1 cellular context compared by ENCODE assay signal in the genomic region with DNA sequence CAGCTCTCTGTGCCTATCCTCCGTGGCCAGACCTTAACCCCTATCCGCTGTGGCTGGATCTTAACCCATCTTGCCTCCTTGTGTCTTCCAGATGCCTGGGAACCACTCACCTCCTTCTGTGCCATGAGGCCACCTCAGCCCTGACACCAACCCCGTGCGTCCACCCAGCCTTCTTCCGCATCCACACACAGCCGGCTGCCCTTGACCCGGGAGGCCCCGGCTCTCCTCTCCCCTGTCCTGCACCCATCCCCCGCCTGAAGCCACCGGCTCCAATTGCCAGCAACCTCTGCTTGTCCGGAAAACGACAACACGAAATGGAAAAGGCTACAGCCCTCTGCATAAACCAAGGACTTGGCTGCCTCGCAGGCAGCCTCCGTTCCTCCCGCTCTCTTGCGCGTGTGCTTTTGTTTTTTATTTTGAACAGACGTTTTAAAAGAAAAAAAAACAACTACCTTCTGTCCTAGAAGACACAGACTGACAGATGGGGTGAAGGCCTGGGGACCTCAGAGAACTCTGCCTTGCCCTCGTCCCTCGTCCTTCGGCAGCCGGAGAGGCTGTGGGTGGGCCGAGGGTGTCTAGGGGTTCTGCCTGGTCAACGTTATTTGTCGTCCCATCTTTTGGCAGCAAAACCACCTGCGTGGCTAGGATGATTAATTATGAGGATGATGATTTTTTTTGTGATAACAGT.
TF ChIP-seq lines count a peak whose summit lies in the region.

No MANE protein-coding gene starts in this region.

TF ChIP-seq in HCT116, 20 proteins besides CTCF, POLR2A, EP300 and RAD21:
- TF ChIP-seq, protein P1, sequence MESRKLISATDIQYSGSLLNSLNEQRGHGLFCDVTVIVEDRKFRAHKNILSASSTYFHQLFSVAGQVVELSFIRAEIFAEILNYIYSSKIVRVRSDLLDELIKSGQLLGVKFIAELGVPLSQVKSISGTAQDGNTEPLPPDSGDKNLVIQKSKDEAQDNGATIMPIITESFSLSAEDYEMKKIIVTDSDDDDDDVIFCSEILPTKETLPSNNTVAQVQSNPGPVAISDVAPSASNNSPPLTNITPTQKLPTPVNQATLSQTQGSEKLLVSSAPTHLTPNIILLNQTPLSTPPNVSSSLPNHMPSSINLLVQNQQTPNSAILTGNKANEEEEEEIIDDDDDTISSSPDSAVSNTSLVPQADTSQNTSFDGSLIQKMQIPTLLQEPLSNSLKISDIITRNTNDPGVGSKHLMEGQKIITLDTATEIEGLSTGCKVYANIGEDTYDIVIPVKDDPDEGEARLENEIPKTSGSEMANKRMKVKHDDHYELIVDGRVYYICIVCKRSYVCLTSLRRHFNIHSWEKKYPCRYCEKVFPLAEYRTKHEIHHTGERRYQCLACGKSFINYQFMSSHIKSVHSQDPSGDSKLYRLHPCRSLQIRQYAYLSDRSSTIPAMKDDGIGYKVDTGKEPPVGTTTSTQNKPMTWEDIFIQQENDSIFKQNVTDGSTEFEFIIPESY (IDR thresholded peaks at IDR 0.05; ENCODE audit: extremely low read depth, insufficient replicate concordance, low read length): no peak
- no peak for TF ChIP-seq FOSL1 (IDR thresholded peaks at IDR 0.05; ENCODE audit: low read depth)
- TF ChIP-seq SRF (IDR thresholded peaks at IDR 0.05; ENCODE audit: low read depth): no peak
- TF ChIP-seq SP1 (IDR thresholded peaks at IDR 0.05; ENCODE audit: low read depth): no peak
- no peak for TF ChIP-seq ZFX (IDR thresholded peaks at IDR 0.05)
- TF ChIP-seq TCF7L2 (IDR thresholded peaks at IDR 0.05; ENCODE audit: borderline replicate concordance, extremely low read depth, insufficient read depth, insufficient read length): no peak
- TF ChIP-seq JUND (IDR thresholded peaks at IDR 0.05): no peak
- no peak for TF ChIP-seq ZNF274 (IDR thresholded peaks at IDR 0.05; ENCODE audit: low read depth, low read length)
- no peak for TF ChIP-seq POLR2AphosphoS5 (IDR thresholded peaks at IDR 0.05; ENCODE audit: low read depth, low read length)
- TF ChIP-seq, protein P2, sequence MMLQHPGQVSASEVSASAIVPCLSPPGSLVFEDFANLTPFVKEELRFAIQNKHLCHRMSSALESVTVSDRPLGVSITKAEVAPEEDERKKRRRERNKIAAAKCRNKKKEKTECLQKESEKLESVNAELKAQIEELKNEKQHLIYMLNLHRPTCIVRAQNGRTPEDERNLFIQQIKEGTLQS (IDR thresholded peaks at IDR 0.05): no peak
- no peak for TF ChIP-seq EZH2 (IDR thresholded peaks at IDR 0.05)
- TF ChIP-seq, protein P3, sequence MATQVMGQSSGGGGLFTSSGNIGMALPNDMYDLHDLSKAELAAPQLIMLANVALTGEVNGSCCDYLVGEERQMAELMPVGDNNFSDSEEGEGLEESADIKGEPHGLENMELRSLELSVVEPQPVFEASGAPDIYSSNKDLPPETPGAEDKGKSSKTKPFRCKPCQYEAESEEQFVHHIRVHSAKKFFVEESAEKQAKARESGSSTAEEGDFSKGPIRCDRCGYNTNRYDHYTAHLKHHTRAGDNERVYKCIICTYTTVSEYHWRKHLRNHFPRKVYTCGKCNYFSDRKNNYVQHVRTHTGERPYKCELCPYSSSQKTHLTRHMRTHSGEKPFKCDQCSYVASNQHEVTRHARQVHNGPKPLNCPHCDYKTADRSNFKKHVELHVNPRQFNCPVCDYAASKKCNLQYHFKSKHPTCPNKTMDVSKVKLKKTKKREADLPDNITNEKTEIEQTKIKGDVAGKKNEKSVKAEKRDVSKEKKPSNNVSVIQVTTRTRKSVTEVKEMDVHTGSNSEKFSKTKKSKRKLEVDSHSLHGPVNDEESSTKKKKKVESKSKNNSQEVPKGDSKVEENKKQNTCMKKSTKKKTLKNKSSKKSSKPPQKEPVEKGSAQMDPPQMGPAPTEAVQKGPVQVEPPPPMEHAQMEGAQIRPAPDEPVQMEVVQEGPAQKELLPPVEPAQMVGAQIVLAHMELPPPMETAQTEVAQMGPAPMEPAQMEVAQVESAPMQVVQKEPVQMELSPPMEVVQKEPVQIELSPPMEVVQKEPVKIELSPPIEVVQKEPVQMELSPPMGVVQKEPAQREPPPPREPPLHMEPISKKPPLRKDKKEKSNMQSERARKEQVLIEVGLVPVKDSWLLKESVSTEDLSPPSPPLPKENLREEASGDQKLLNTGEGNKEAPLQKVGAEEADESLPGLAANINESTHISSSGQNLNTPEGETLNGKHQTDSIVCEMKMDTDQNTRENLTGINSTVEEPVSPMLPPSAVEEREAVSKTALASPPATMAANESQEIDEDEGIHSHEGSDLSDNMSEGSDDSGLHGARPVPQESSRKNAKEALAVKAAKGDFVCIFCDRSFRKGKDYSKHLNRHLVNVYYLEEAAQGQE (IDR thresholded peaks at IDR 0.05; ENCODE audit: low read depth): no peak
- TF ChIP-seq CBX3 (IDR thresholded peaks at IDR 0.05; ENCODE audit: low read depth): no peak
- TF ChIP-seq, protein P4, sequence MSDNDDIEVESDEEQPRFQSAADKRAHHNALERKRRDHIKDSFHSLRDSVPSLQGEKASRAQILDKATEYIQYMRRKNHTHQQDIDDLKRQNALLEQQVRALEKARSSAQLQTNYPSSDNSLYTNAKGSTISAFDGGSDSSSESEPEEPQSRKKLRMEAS (IDR thresholded peaks at IDR 0.05): no peak
TF ChIP-seq in HCT116: peak in this region for 0.
